In genomic region chr16:66522816-66523590, GRCh38 we compare ENCODE assay signal across 9 cellular contexts. TPM values are rescaled to one million over a fixed set of nuclear protein-coding genes. Genes with fewer than 3 reads are reported as not detected.
DNase-seq lines count a peak whose midpoint lies in the region; ATAC-seq and TF ChIP-seq lines count a peak whose summit lies in the region.
"Had no signal": no experiment of that assay in that cellular context is flagged by ENCODE, and none has a peak within 500 bp of the region (broad histone marks: within the 10 kb centered on the region; RNA-seq: fewer than 3 reads in every experiment).

No MANE protein-coding gene starts in this region.

- H3K9me3 Mint-ChIP-seq in activated CD8-positive, alpha-beta memory T cell treated with anti-CD3 and anti-CD28 coated beads, Interleukin-2, amount 10 ng/mL, durations not matched to agents 7 days and 5 days (ENCODE audit: low read depth), result no peaks in the 10 kb centered on the region
- no peaks in the 10 kb centered on the region for H3K9me3 Mint-ChIP-seq in neural progenitor cell

- CTCF ChIA-PET in activated CD8-positive, alpha-beta memory T cell treated with anti-CD3 and anti-CD28 coated beads, Interleukin-2, amount 10 ng/mL, durations not matched to agents 7 days and 5 days (lab: Charles Lee), result interaction anchor here (0.9 to 5.7 kb wide), 16 partner anchors 11 to 117 kb away, joined by 3 to 52 read pairs (median 5); partner anchors contain the start of genes CKLF and TK2

- no peak for TF ChIP-seq CTCF in lower lobe of right lung (IDR thresholded peaks at IDR 0.05)
- no peak for TF ChIP-seq CTCF in thyroid gland (IDR thresholded peaks at IDR 0.05)
- no peak for TF ChIP-seq CTCF in omental fat pad (IDR thresholded peaks at IDR 0.05)
- TF ChIP-seq CTCF in neural progenitor cell (IDR thresholded peaks at IDR 0.05), result no peak

- 23 to 48% methylated on average over 7 to 11 of the region's 11 CpGs for WGBS in thyroid gland, 2 donors

- H3K36me3 Mint-ChIP-seq in activated CD8-positive, alpha-beta memory T cell treated with anti-CD3 and anti-CD28 coated beads, Interleukin-2, amount 10 ng/mL, durations not matched to agents 7 days and 5 days, result peaks cover 8% of the 10 kb centered on the region
- peaks cover 7% of the 10 kb centered on the region for H3K36me3 Mint-ChIP-seq in neural progenitor cell

- peak overlapping the region; percentile 2 for H3K4me3 Mint-ChIP-seq in activated CD8-positive, alpha-beta memory T cell treated with anti-CD3 and anti-CD28 coated beads, Interleukin-2, amount 10 ng/mL, durations not matched to agents 7 days and 5 days
- H3K4me3 Mint-ChIP-seq in neural progenitor cell, result no peak overlapping the region

- peaks cover 30% of the 10 kb centered on the region for H3K36me3 ChIP-seq in lower lobe of right lung
- peaks cover 0 to 4% of the 10 kb centered on the region in 2 donors for H3K36me3 ChIP-seq in thyroid gland
- no peaks in the 10 kb centered on the region for H3K36me3 ChIP-seq in neural progenitor cell

- H3K27ac Mint-ChIP-seq in activated CD8-positive, alpha-beta memory T cell treated with anti-CD3 and anti-CD28 coated beads, Interleukin-2, amount 10 ng/mL, durations not matched to agents 7 days and 5 days, result peak overlapping the region; percentile 92
- no peak overlapping the region for H3K27ac Mint-ChIP-seq in neural progenitor cell

- no peak for TF ChIP-seq POLR2A in thyroid gland (IDR thresholded peaks at IDR 0.05)

- H3K27me3 ChIP-seq in lower lobe of right lung (ENCODE audit: low read depth) (no peaks in the 10 kb centered on the region), thyroid gland (no peaks in the 10 kb centered on the region), neural progenitor cell (no peaks in the 10 kb centered on the region)

- peak overlapping the region; percentile 81 for H3K27ac ChIP-seq in lower lobe of right lung
- peak overlapping the region; percentile 71 to 96 (median 82) for H3K27ac ChIP-seq in thyroid gland
- H3K27ac ChIP-seq in neural progenitor cell, result no peak overlapping the region

- DNase-seq in activated effector memory CD4-positive, alpha-beta T cell treated with anti-CD3 and anti-CD28 coated beads, Interleukin-2, amount 50 U/mL, for 16 hours, result peak; percentile 58
- DNase-seq in activated effector memory CD4-positive, alpha-beta T cell treated with Interleukin-2 at 50 U/mL for 16 hours, result no peak
- no peak for DNase-seq in activated CD8-positive, alpha-beta memory T cell treated with anti-CD3 and anti-CD28 coated beads, Interleukin-2, amount 10 ng/mL, durations not matched to agents 7 days and 5 days
- no peak for DNase-seq in lower lobe of right lung
- peak; percentile 79 to 82 for DNase-seq in thyroid gland
- no peak for DNase-seq in omental fat pad (ENCODE audit: low spot score)
- no peak for DNase-seq in neural progenitor cell (ENCODE audit: low spot score)

- H3K9ac ChIP-seq in neural progenitor cell, result no peak overlapping the region

- H3K4me1 ChIP-seq in lower lobe of right lung (peaks cover 81% of the 10 kb centered on the region), thyroid gland (peaks cover 55 to 80% of the 10 kb centered on the region in 2 donors), neural progenitor cell (no peaks in the 10 kb centered on the region)

- no peaks in the 10 kb centered on the region for H4K20me1 ChIP-seq in neural progenitor cell (ENCODE audit: low read depth)

- peaks cover 91% of the 10 kb centered on the region for H3K4me1 Mint-ChIP-seq in activated CD8-positive, alpha-beta memory T cell treated with anti-CD3 and anti-CD28 coated beads, Interleukin-2, amount 10 ng/mL, durations not matched to agents 7 days and 5 days
- peaks cover 8% of the 10 kb centered on the region for H3K4me1 Mint-ChIP-seq in neural progenitor cell

- H3K27me3 Mint-ChIP-seq in activated CD8-positive, alpha-beta memory T cell treated with anti-CD3 and anti-CD28 coated beads, Interleukin-2, amount 10 ng/mL, durations not matched to agents 7 days and 5 days, result no peaks in the 10 kb centered on the region
- H3K27me3 Mint-ChIP-seq in neural progenitor cell (ENCODE audit: insufficient read depth, low read depth), result peaks cover 3% of the 10 kb centered on the region

- no peak overlapping the region for H2AFZ ChIP-seq in neural progenitor cell (replicated peaks)

- no peaks in the 10 kb centered on the region for H3K79me2 ChIP-seq in neural progenitor cell (ENCODE audit: low read depth)

- no peaks in the 10 kb centered on the region for H3F3A ChIP-seq in neural progenitor cell (ENCODE audit: low read depth)

- intact Hi-C loops in lower lobe of right lung (cut with DNase I), result no loop called here
- intact Hi-C loops in thyroid gland (cut with DNase I), result no loop called here

- ATAC-seq in activated CD8-positive, alpha-beta memory T cell treated with anti-CD3 and anti-CD28 coated beads, Interleukin-2, amount 10 ng/mL, durations not matched to agents 7 days and 5 days, result no peak
- ATAC-seq in lower lobe of right lung, result no peak
- no peak for ATAC-seq in HG03175 (IDR thresholded peaks at IDR 0.05; ENCODE audit: unreplicated experiment)
- no peak for ATAC-seq in omental fat pad (ENCODE audit: low FRiP score)

- no peaks in the 10 kb centered on the region for H3K9me3 ChIP-seq in lower lobe of right lung
- H3K9me3 ChIP-seq in thyroid gland, result no peaks in the 10 kb centered on the region
- H3K9me3 ChIP-seq in neural progenitor cell (ENCODE audit: low read depth), result no peaks in the 10 kb centered on the region

- H3K4me2 ChIP-seq in neural progenitor cell, result no peak overlapping the region

- H3K4me3 ChIP-seq in lower lobe of right lung (no peak overlapping the region), thyroid gland (replicated peaks in 1 of 3) (no peak overlapping the region), neural progenitor cell (no peak overlapping the region)

RNA-seq across cellular contexts. Expression of gene TK2, which starts 26.9 kb away (rescaled TPM):
- 10 to 100 TPM in 1 of 2 experiments, 1 to 10 TPM in 1; 8.5 to 10.8 TPM for total RNA-seq in activated CD8-positive, alpha-beta memory T cell treated with anti-CD3 and anti-CD28 coated beads, Interleukin-2, amount 10 ng/mL, durations not matched to agents 7 days and 5 days
- total RNA-seq in lower lobe of right lung, result 36.2 TPM
- total RNA-seq in thyroid gland, result 10 to 100 TPM; 31.6 to 55.5 (median 46.6) TPM
- 10 to 100 TPM; 39.9 to 69.7 (median 56.0) TPM for total RNA-seq in omental fat pad
- total RNA-seq in neural progenitor cell (ENCODE audit: low replicate concordance), result 7.1 and 7.3 TPM in 2 replicates

RNA-seq across cellular contexts. Expression of gene CKLF, which starts 29.4 kb away (rescaled TPM):
- 100 to 1,000 TPM; 199 to 220 TPM for total RNA-seq in activated CD8-positive, alpha-beta memory T cell treated with anti-CD3 and anti-CD28 coated beads, Interleukin-2, amount 10 ng/mL, durations not matched to agents 7 days and 5 days
- total RNA-seq in lower lobe of right lung (64.9 TPM), thyroid gland (10 to 100 TPM; 22.1 to 79.4 (median 49.9) TPM), omental fat pad (10 to 100 TPM; 31.6 to 68.4 (median 49.2) TPM), neural progenitor cell (ENCODE audit: low replicate concordance) (33.3 and 38.6 TPM in 2 replicates)

RNA-seq across cellular contexts. Expression of gene CMTM1, which starts 43.2 kb away (rescaled TPM):
- total RNA-seq in activated CD8-positive, alpha-beta memory T cell treated with anti-CD3 and anti-CD28 coated beads, Interleukin-2, amount 10 ng/mL, durations not matched to agents 7 days and 5 days, result 10 to 100 TPM; 21.1 to 21.4 TPM
- total RNA-seq in lower lobe of right lung (8.1 TPM), thyroid gland (1 to 10 TPM in 1 of 4 donors, not detected in 3; 3.8 TPM), omental fat pad (1 to 10 TPM in 2 of 4 donors, under 1 TPM in 2; 0.93 to 1.1 (median 0.98) TPM), neural progenitor cell (ENCODE audit: low replicate concordance) (2.9 TPM in 1 of 2 replicates, not detected in the other)

RNA-seq across cellular contexts. Expression of gene CMTM2, which starts 56.3 kb away (rescaled TPM):
- total RNA-seq in activated CD8-positive, alpha-beta memory T cell treated with anti-CD3 and anti-CD28 coated beads, Interleukin-2, amount 10 ng/mL, durations not matched to agents 7 days and 5 days, result 1 to 10 TPM; 1.1 to 1.6 TPM
- 4.0 TPM for total RNA-seq in lower lobe of right lung
- total RNA-seq in thyroid gland, result 1 to 10 TPM in 1 of 4 donors, under 1 TPM in 1, not detected in 2; 0.67 to 1.1 TPM
- total RNA-seq in omental fat pad, result 1 to 10 TPM in 3 of 4 donors, not detected in 1; 1.1 to 5.7 (median 1.2) TPM
- not detected in 2 replicates for total RNA-seq in neural progenitor cell (ENCODE audit: low replicate concordance)
- total RNA-seq: endothelial cell of umbilical vein had no signal

Comparison
In these comparisons a context has a peak if more than half of its experiments do, and no peak if none do; other contexts are left out.
1. DNase-seq: peak in activated effector memory CD4-positive, alpha-beta T cell treated with anti-CD3 and anti-CD28 coated beads, Interleukin-2, amount 50 U/mL, for 16 hours (single experiment) and thyroid gland (2 of 2); none in activated effector memory CD4-positive, alpha-beta T cell treated with Interleukin-2 at 50 U/mL for 16 hours (single experiment), activated CD8-positive, alpha-beta memory T cell treated with anti-CD3 and anti-CD28 coated beads, Interleukin-2, amount 10 ng/mL, durations not matched to agents 7 days and 5 days (single experiment), lower lobe of right lung (single experiment), omental fat pad (single experiment) and neural progenitor cell (single experiment).